Comparison of ENCODE assay signal across 18 cellular contexts in the genomic region with DNA sequence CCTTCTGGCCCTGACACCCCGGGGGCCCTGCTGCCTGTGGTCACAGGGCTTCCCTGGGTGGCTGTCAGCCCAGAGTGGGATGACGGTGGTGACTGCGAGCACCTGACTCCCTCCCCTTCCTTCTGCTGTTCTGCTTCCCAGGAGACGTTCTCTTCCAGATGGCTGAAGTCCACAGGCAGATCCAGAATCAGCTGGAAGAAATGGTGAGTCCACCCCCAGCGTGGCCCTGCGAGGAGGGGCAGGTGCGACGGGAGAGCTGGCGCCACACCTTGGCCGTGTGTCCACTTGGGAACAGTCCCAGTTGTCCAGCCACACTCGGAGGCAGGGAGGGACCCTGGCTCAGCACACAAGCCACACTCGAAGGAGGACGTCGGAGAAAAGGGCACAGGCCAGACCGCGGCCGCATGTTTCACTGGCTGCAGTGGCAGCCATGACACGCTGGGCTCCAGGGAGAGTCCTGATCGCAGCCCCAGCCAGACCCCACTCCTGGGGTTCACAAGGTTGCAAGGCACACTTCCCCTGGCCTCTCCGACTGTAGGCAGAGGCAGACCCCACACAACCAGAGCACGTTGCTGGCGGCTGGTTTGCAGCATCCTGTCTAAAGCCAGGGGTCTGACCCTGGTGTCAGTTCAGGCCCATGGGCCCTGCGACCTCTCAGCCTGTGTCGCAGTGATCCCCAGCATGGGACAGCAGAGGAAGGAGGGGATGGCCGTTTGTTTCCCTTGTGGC. TPM values are rescaled to one million over a fixed set of nuclear protein-coding genes. Genes with fewer than 3 reads are reported as not detected.
DNase-seq lines count a peak whose midpoint lies in the region; ATAC-seq and TF ChIP-seq lines count a peak whose summit lies in the region.
"Had no signal": no experiment of that assay in that cellular context is flagged by ENCODE, and none has a peak within 500 bp of the region (broad histone marks: within the 10 kb centered on the region; RNA-seq: fewer than 3 reads in every experiment).

No MANE protein-coding gene starts in this region.

- DNase-seq in Right ventricle myocardium superior = no peak
- peak; percentile 68 for DNase-seq in midbrain (lab: John Stamatoyannopoulos, UW)
- DNase-seq in thyroid gland = peak; percentile 38 to 61
- DNase-seq in NCI-H2196 (lab: John Stamatoyannopoulos, UW; ENCODE audit: unreplicated experiment) = no peak
- no peak for DNase-seq in activated T-helper 2 cell treated with anti-CD3 and anti-CD28 coated beads, Interferon-gamma antibody, Interleukin-2, Interleukin-4, amounts not matched to agents 10 μg/mL and 5 μg/mL and 100 μg/mL, durations not matched to agents 14 hours and 24 hours and 36 hours (ENCODE audit: low spot score)
- no peak for DNase-seq in AG08395 (ENCODE audit: low spot score)
- DNase-seq: activated CD4-positive, alpha-beta memory T cell treated with anti-CD3 and anti-CD28 coated beads, Interleukin-2, amount 10 ng/mL, durations not matched to agents 7 days and 5 days; left colon; MV-4-11 had no signal

- H3K27ac Mint-ChIP-seq in activated T-helper 2 cell treated with anti-CD3 and anti-CD28 coated beads, Interferon-gamma antibody, Interleukin-2, Interleukin-4, amounts not matched to agents 10 μg/mL and 5 μg/mL and 100 μg/mL, durations not matched to agents 14 hours and 24 hours and 36 hours = no peak overlapping the region
- H3K27ac Mint-ChIP-seq: activated CD4-positive, alpha-beta memory T cell treated with anti-CD3 and anti-CD28 coated beads, Interleukin-2, amount 10 ng/mL, durations not matched to agents 7 days and 5 days; dendritic cell treated with granulocyte-macrophage colony-stimulating factor and Interleukin-4, amounts not matched to agents 40 ng/mL and 50 ng/mL, for 4 days; nephron; stimulated activated effector memory CD8-positive, alpha-beta T cell treated with anti-CD3 and anti-CD28 coated beads, Interleukin-12 subunit alpha, Interleukin-12 subunit beta, amount 100 ng/mL, for 72 hours had no signal

- no peak for TF ChIP-seq CTCF in thyroid gland (IDR thresholded peaks at IDR 0.05)

- no peak overlapping the region for H3K4me3 ChIP-seq in thyroid gland (replicated peaks in 1 of 3)
- H3K4me3 ChIP-seq: HAP-1, hepatocyte, SK-N-MC, skin epidermis had no signal

- no peaks in the 10 kb centered on the region for H3K9me3 ChIP-seq in thyroid gland
- H3K9me3 ChIP-seq: HAP-1 had no signal

- H3K27me3 Mint-ChIP-seq in activated T-helper 2 cell treated with anti-CD3 and anti-CD28 coated beads, Interferon-gamma antibody, Interleukin-2, Interleukin-4, amounts not matched to agents 10 μg/mL and 5 μg/mL and 100 μg/mL, durations not matched to agents 14 hours and 24 hours and 36 hours (ENCODE audit: low read depth) = no peaks in the 10 kb centered on the region
- H3K27me3 Mint-ChIP-seq: activated CD4-positive, alpha-beta memory T cell treated with anti-CD3 and anti-CD28 coated beads, Interleukin-2, amount 10 ng/mL, durations not matched to agents 7 days and 5 days; dendritic cell treated with granulocyte-macrophage colony-stimulating factor and Interleukin-4, amounts not matched to agents 40 ng/mL and 50 ng/mL, for 4 days had no signal

- no peaks in the 10 kb centered on the region for H3K9me3 Mint-ChIP-seq in activated T-helper 2 cell treated with anti-CD3 and anti-CD28 coated beads, Interferon-gamma antibody, Interleukin-2, Interleukin-4, amounts not matched to agents 10 μg/mL and 5 μg/mL and 100 μg/mL, durations not matched to agents 14 hours and 24 hours and 36 hours
- H3K9me3 Mint-ChIP-seq: activated CD4-positive, alpha-beta memory T cell treated with anti-CD3 and anti-CD28 coated beads, Interleukin-2, amount 10 ng/mL, durations not matched to agents 7 days and 5 days; dendritic cell treated with granulocyte-macrophage colony-stimulating factor and Interleukin-4, amounts not matched to agents 40 ng/mL and 50 ng/mL, for 4 days; nephron; stimulated activated effector memory CD8-positive, alpha-beta T cell treated with anti-CD3 and anti-CD28 coated beads, Interleukin-12 subunit alpha, Interleukin-12 subunit beta, amount 100 ng/mL, for 72 hours had no signal

- no peaks in the 10 kb centered on the region for H3K4me1 Mint-ChIP-seq in activated T-helper 2 cell treated with anti-CD3 and anti-CD28 coated beads, Interferon-gamma antibody, Interleukin-2, Interleukin-4, amounts not matched to agents 10 μg/mL and 5 μg/mL and 100 μg/mL, durations not matched to agents 14 hours and 24 hours and 36 hours (ENCODE audit: low read depth)

- H3K27ac ChIP-seq in angular gyrus (ENCODE audit: low read depth, low read length) (peak overlapping the region; percentile 76), thyroid gland (peak overlapping the region; percentile 10 to 80 (median 19))
- H3K27ac ChIP-seq: hepatocyte, SK-N-MC had no signal

- H3K4me1 ChIP-seq in thyroid gland = peaks cover 10 to 31% of the 10 kb centered on the region in 2 donors
- H3K4me1 ChIP-seq: HAP-1 had no signal

- H3K36me3 Mint-ChIP-seq in activated T-helper 2 cell treated with anti-CD3 and anti-CD28 coated beads, Interferon-gamma antibody, Interleukin-2, Interleukin-4, amounts not matched to agents 10 μg/mL and 5 μg/mL and 100 μg/mL, durations not matched to agents 14 hours and 24 hours and 36 hours (ENCODE audit: low read depth) = no peaks in the 10 kb centered on the region
- H3K36me3 Mint-ChIP-seq: stimulated activated effector memory CD8-positive, alpha-beta T cell treated with anti-CD3 and anti-CD28 coated beads, Interleukin-12 subunit alpha, Interleukin-12 subunit beta, amount 100 ng/mL, for 72 hours had no signal

- intact Hi-C loops in Right ventricle myocardium superior (cut with DNase I) (no loop called here), thyroid gland (cut with DNase I) (no loop called here)
- intact Hi-C loops in activated T-helper 2 cell treated with anti-CD3 and anti-CD28 coated beads, Interferon-gamma antibody, Interleukin-2, Interleukin-4, amounts not matched to agents 10 μg/mL and 5 μg/mL and 100 μg/mL, durations not matched to agents 14 hours and 24 hours and 36 hours (cut with micrococcal nuclease) = no loop called here

- no peaks in the 10 kb centered on the region for H3K27me3 ChIP-seq in thyroid gland
- H3K27me3 ChIP-seq: hepatocyte had no signal

- peak; percentile 42 for ATAC-seq in Right ventricle myocardium superior (ENCODE audit: poor library complexity)
- ATAC-seq: esophagus mucosa; left colon; stimulated activated effector memory CD8-positive, alpha-beta T cell treated with anti-CD3 and anti-CD28 coated beads, Interleukin-12 subunit alpha, Interleukin-12 subunit beta, amount 100 ng/mL, for 72 hours had no signal

- H3K4me3 Mint-ChIP-seq in activated T-helper 2 cell treated with anti-CD3 and anti-CD28 coated beads, Interferon-gamma antibody, Interleukin-2, Interleukin-4, amounts not matched to agents 10 μg/mL and 5 μg/mL and 100 μg/mL, durations not matched to agents 14 hours and 24 hours and 36 hours (ENCODE audit: low read depth) = no peak overlapping the region
- H3K4me3 Mint-ChIP-seq: activated CD4-positive, alpha-beta memory T cell treated with anti-CD3 and anti-CD28 coated beads, Interleukin-2, amount 10 ng/mL, durations not matched to agents 7 days and 5 days; dendritic cell treated with granulocyte-macrophage colony-stimulating factor and Interleukin-4, amounts not matched to agents 40 ng/mL and 50 ng/mL, for 4 days; nephron; stimulated activated effector memory CD8-positive, alpha-beta T cell treated with anti-CD3 and anti-CD28 coated beads, Interleukin-12 subunit alpha, Interleukin-12 subunit beta, amount 100 ng/mL, for 72 hours had no signal

- peaks cover 10% of the 10 kb centered on the region in 2 donors for H3K36me3 ChIP-seq in thyroid gland
- H3K36me3 ChIP-seq: HAP-1 had no signal

- 81 to 87% methylated on average over 19 to 24 of the region's 25 CpGs for WGBS in thyroid gland, 2 donors

- TF ChIP-seq POLR2A in thyroid gland (IDR thresholded peaks at IDR 0.05) = no peak

RNA-seq across cellular contexts. Expression of a gene that starts 49.9 kb away (rescaled TPM):
- total RNA-seq in Right ventricle myocardium superior = 34.7 TPM
- total RNA-seq in thyroid gland = 10 to 100 TPM; 35.8 to 86.8 (median 42.1) TPM
- 5.3 TPM in 2 replicates for total RNA-seq in activated T-helper 2 cell treated with anti-CD3 and anti-CD28 coated beads, Interferon-gamma antibody, Interleukin-2, Interleukin-4, amounts not matched to agents 10 μg/mL and 5 μg/mL and 100 μg/mL, durations not matched to agents 14 hours and 24 hours and 36 hours

Comparison
In these comparisons a context has a peak if more than half of its experiments do, and no peak if none do; other contexts are left out.
1. DNase-seq: peak in midbrain (single experiment) and thyroid gland (2 of 2); none in Right ventricle myocardium superior (single experiment), NCI-H2196 (single experiment), activated T-helper 2 cell treated with anti-CD3 and anti-CD28 coated beads, Interferon-gamma antibody, Interleukin-2, Interleukin-4, amounts not matched to agents 10 μg/mL and 5 μg/mL and 100 μg/mL, durations not matched to agents 14 hours and 24 hours and 36 hours (single experiment) and AG08395 (single experiment).